In genomic region chr1:230267338-230268065, GRCh38 we compare ENCODE assay signal across 1 cellular context.
TF ChIP-seq lines count a peak whose summit lies in the region.

No MANE protein-coding gene starts in this region.

TF ChIP-seq in IMR-90, 13 proteins besides CTCF, POLR2A, EP300 and RAD21 (continued from another document):
- TF ChIP-seq USF2 (IDR thresholded peaks at IDR 0.05; ENCODE audit: low read depth, low read length) = no peak
- TF ChIP-seq RCOR1 (IDR thresholded peaks at IDR 0.05; ENCODE audit: insufficient replicate concordance, low read length) = no peak
- no peak for TF ChIP-seq NFE2L2 (IDR thresholded peaks at IDR 0.05; ENCODE audit: low read depth, low read length)
- TF ChIP-seq RFX5 (IDR thresholded peaks at IDR 0.05; ENCODE audit: low read depth, low read length) = no peak
